ENCODE assay signal across 8 cellular contexts in genomic region chr1:20194770-20195463, GRCh38. TPM values are rescaled to one million over a fixed set of nuclear protein-coding genes. Genes with fewer than 3 reads are reported as not detected.
DNase-seq lines count a peak whose midpoint lies in the region; ATAC-seq and TF ChIP-seq lines count a peak whose summit lies in the region.

No MANE protein-coding gene starts in this region.

- peaks cover 40% of the 10 kb centered on the region for H3K27me3 Mint-ChIP-seq in activated CD8-positive, alpha-beta T cell treated with anti-CD3 and anti-CD28 coated beads, Interleukin-2, amount 10 ng/mL, durations not matched to agents 7 days and 5 days (ENCODE audit: low read depth)
- H3K27me3 Mint-ChIP-seq in endodermal cell (ENCODE audit: insufficient read depth): peaks cover 2% of the 10 kb centered on the region

- no peaks in the 10 kb centered on the region for H3K9me3 ChIP-seq in endodermal cell (ENCODE audit: control insufficient read depth, low read length)

- peak; percentile 76 for ATAC-seq in activated CD8-positive, alpha-beta T cell treated with anti-CD3 and anti-CD28 coated beads, Interleukin-2, amount 10 ng/mL, durations not matched to agents 7 days and 5 days
- no peak for ATAC-seq in GM18511 (IDR thresholded peaks at IDR 0.05; ENCODE audit: unreplicated experiment)

- H3K9me3 Mint-ChIP-seq in activated CD8-positive, alpha-beta T cell treated with anti-CD3 and anti-CD28 coated beads, Interleukin-2, amount 10 ng/mL, durations not matched to agents 7 days and 5 days (ENCODE audit: insufficient read depth): no peaks in the 10 kb centered on the region
- no peaks in the 10 kb centered on the region for H3K9me3 Mint-ChIP-seq in endodermal cell

- POLR2A ChIA-PET in activated CD8-positive, alpha-beta T cell treated with anti-CD3 and anti-CD28 coated beads, Interleukin-2, amount 10 ng/mL, durations not matched to agents 7 days and 5 days (lab: Charles Lee): interaction anchor here (0.8 to 0.9 kb wide), 2 partner anchors 16 to 22 kb away, joined by 3 read pairs; no protein-coding TSS in a partner anchor

- no peaks in the 10 kb centered on the region for H3K36me3 ChIP-seq in endodermal cell (ENCODE audit: control insufficient read depth, insufficient read depth, low read length)

- no peak overlapping the region for H3K4me3 ChIP-seq in endodermal cell (ENCODE audit: low read length)

- H3K27me3 ChIP-seq in endodermal cell (ENCODE audit: control insufficient read depth, insufficient read depth, low read length, poor library complexity, severe bottlenecking): no peaks in the 10 kb centered on the region

- H3K4me1 ChIP-seq in endodermal cell (ENCODE audit: control insufficient read depth, insufficient read depth, low read length): peaks cover 4% of the 10 kb centered on the region

- no peak overlapping the region for H3K4me3 Mint-ChIP-seq in activated CD8-positive, alpha-beta T cell treated with anti-CD3 and anti-CD28 coated beads, Interleukin-2, amount 10 ng/mL, durations not matched to agents 7 days and 5 days
- H3K4me3 Mint-ChIP-seq in endodermal cell: no peak overlapping the region

- no peaks in the 10 kb centered on the region for H3K4me1 Mint-ChIP-seq in activated CD8-positive, alpha-beta T cell treated with anti-CD3 and anti-CD28 coated beads, Interleukin-2, amount 10 ng/mL, durations not matched to agents 7 days and 5 days (ENCODE audit: low read depth)
- peaks cover 15% of the 10 kb centered on the region for H3K4me1 Mint-ChIP-seq in endodermal cell

- H3K36me3 Mint-ChIP-seq in activated CD8-positive, alpha-beta T cell treated with anti-CD3 and anti-CD28 coated beads, Interleukin-2, amount 10 ng/mL, durations not matched to agents 7 days and 5 days (ENCODE audit: low read depth): no peaks in the 10 kb centered on the region
- H3K36me3 Mint-ChIP-seq in endodermal cell (ENCODE audit: low read depth): peaks cover 4% of the 10 kb centered on the region

- no peak overlapping the region for H3K9ac ChIP-seq in endodermal cell (ENCODE audit: extremely low read depth, low read length, poor library complexity, severe bottlenecking)

- no peak overlapping the region for H3K27ac ChIP-seq in endodermal cell (ENCODE audit: low read depth, low read length)

- peak; percentile 95 for TF ChIP-seq CTCF in endodermal cell (conservative IDR thresholded peaks at IDR 0.05)

- H3K27ac Mint-ChIP-seq in activated CD8-positive, alpha-beta T cell treated with anti-CD3 and anti-CD28 coated beads, Interleukin-2, amount 10 ng/mL, durations not matched to agents 7 days and 5 days: no peak overlapping the region
- H3K27ac Mint-ChIP-seq in endodermal cell: no peak overlapping the region

- peak; percentile 26 to 42 for DNase-seq in NCI-H446 (lab: John Stamatoyannopoulos, UW)
- DNase-seq in NCI-H446 treated with DMSO at 0.1 percent for 48 hours (lab: John Stamatoyannopoulos, UW): no peak
- peak; percentile 35 for DNase-seq in NCI-H69 (lab: John Stamatoyannopoulos, UW)
- peak; percentile 79 for DNase-seq in activated CD8-positive, alpha-beta T cell treated with anti-CD3 and anti-CD28 coated beads, Interleukin-2, amount 10 ng/mL, durations not matched to agents 7 days and 5 days
- peak; percentile 91 for DNase-seq in endodermal cell
- DNase-seq in mucosa of gallbladder (ENCODE audit: low spot score): peak; percentile 54
- peak; percentile 49 to 58 for DNase-seq in stimulated activated CD8-positive, alpha-beta memory T cell treated with anti-CD3 and anti-CD28 coated beads, Interleukin-7, amount 100 ng/mL, for 4 hours (ENCODE audit: low read depth in 2 of 2)

- 57 to 64% methylated on average over 9 to 15 of the region's 15 CpGs for WGBS in endodermal cell (ENCODE audit: insufficient coverage in 1 of 2, insufficient read length in 1 of 2), 2 experiments

- CTCF ChIA-PET in activated CD8-positive, alpha-beta T cell treated with anti-CD3 and anti-CD28 coated beads, Interleukin-2, amount 10 ng/mL, durations not matched to agents 7 days and 5 days (lab: Charles Lee): interaction anchor here (0.6 to 5.6 kb wide), 29 partner anchors 8 to 299 kb away, joined by 3 to 61 read pairs (median 3); partner anchors contain the start of genes PLA2G2C and UBXN10

RNA-seq across cellular contexts. Expression of gene PLA2G2C, which starts 8.6 kb away (rescaled TPM):
- not detected for total RNA-seq in activated CD8-positive, alpha-beta T cell treated with anti-CD3 and anti-CD28 coated beads, Interleukin-2, amount 10 ng/mL, durations not matched to agents 7 days and 5 days
- not detected for total RNA-seq in endodermal cell
- not detected for polyA plus RNA-seq in endodermal cell (2013, experiment 1 of 2)
- not detected for polyA plus RNA-seq in endodermal cell (2013, experiment 2 of 2)
- total RNA-seq in mucosa of gallbladder: not detected

RNA-seq across cellular contexts. Expression of gene UBXN10, which starts 9.0 kb away (rescaled TPM):
- total RNA-seq in activated CD8-positive, alpha-beta T cell treated with anti-CD3 and anti-CD28 coated beads, Interleukin-2, amount 10 ng/mL, durations not matched to agents 7 days and 5 days: under 1 TPM; 0.21 to 0.29 TPM
- total RNA-seq in endodermal cell: 1 to 10 TPM; 1.7 to 2.6 TPM
- polyA plus RNA-seq in endodermal cell (2013, experiment 1 of 2): 1.1 TPM
- 1.0 TPM for polyA plus RNA-seq in endodermal cell (2013, experiment 2 of 2)
- 2.3 TPM for total RNA-seq in mucosa of gallbladder

RNA-seq across cellular contexts. Expression of gene PLA2G2F, which starts 55.8 kb away (rescaled TPM):
- total RNA-seq in activated CD8-positive, alpha-beta T cell treated with anti-CD3 and anti-CD28 coated beads, Interleukin-2, amount 10 ng/mL, durations not matched to agents 7 days and 5 days: not detected
- not detected for total RNA-seq in endodermal cell
- not detected for polyA plus RNA-seq in endodermal cell (2013, experiment 1 of 2)
- polyA plus RNA-seq in endodermal cell (2013, experiment 2 of 2): not detected
- total RNA-seq in mucosa of gallbladder: 0.92 TPM
